Comparison of ENCODE assay signal across 10 cellular contexts in genomic region chr6:159701413-159701999, GRCh38. TPM values are rescaled to one million over a fixed set of nuclear protein-coding genes. Genes with fewer than 3 reads are reported as not detected.
A peak's percentile ranks its signal among the peaks of the same experiment; 100 is the strongest.
DNase-seq lines count a peak whose midpoint lies in the region; ATAC-seq, FAIRE-seq and TF ChIP-seq lines count a peak whose summit lies in the region.
"Had no signal": no experiment of that assay in that cellular context is flagged by ENCODE, and none has a peak within 500 bp of the region (broad histone marks: within the 10 kb centered on the region; RNA-seq: fewer than 3 reads in every experiment).

No MANE protein-coding gene starts in this region.

- no peak for TF ChIP-seq POLR2A in HepG2 (IDR thresholded peaks at IDR 0.05; ENCODE audit: insufficient read depth in 1 of 2, low read depth in 2 of 2, low read length in 2 of 2)

- H3K36me3 Mint-ChIP-seq in natural killer cell treated with Interleukin-12 subunit alpha and Interleukin-12 subunit beta and Interleukin-15 and Interleukin-18, amount 100 ng/mL, for 72 hours: no peaks in the 10 kb centered on the region
- H3K36me3 Mint-ChIP-seq in natural killer cell: no peaks in the 10 kb centered on the region

- no peak for TF ChIP-seq CTCF in natural killer cell (IDR thresholded peaks at IDR 0.05)
- no peak for TF ChIP-seq CTCF in brain microvascular endothelial cell (IDR thresholded peaks at IDR 0.05; ENCODE audit: low read depth, low read length, missing control alignments)
- TF ChIP-seq CTCF in HepG2 (CRISPR knock-in tag; IDR thresholded peaks at IDR 0.05): no peak
- TF ChIP-seq CTCF in GM10266 (IDR thresholded peaks at IDR 0.05; ENCODE audit: control insufficient read depth, insufficient read depth, low read depth, missing control alignments): no peak

- intact Hi-C loops in natural killer cell (cut with micrococcal nuclease) (no loop called here), HepG2 (cut with micrococcal nuclease; ENCODE audit: unreplicated experiment) (no loop called here), aorta (cut with DNase I) (no loop called here)

- H3K27ac ChIP-seq in brain microvascular endothelial cell (peak overlapping the region; percentile 64), HepG2 (ENCODE audit: extremely low read length, insufficient read depth, low read length) (no peak overlapping the region), aorta (ENCODE audit: low read depth in 1 of 2, low read length in 2 of 2) (peak overlapping the region; percentile 57 to 72)
- H3K27ac ChIP-seq: SK-N-MC had no signal

- peak overlapping the region; percentile 44 to 89 for H3K27ac Mint-ChIP-seq in natural killer cell treated with Interleukin-12 subunit alpha and Interleukin-12 subunit beta and Interleukin-15 and Interleukin-18, amount 100 ng/mL, for 72 hours
- no peak overlapping the region for H3K27ac Mint-ChIP-seq in natural killer cell

- H3K9ac ChIP-seq in HepG2 (ENCODE audit: insufficient read depth, low read depth, low read length): no peak overlapping the region

- H3K4me3 ChIP-seq in brain microvascular endothelial cell (ENCODE audit: low read depth, low read length) (no peak overlapping the region), HepG2 (replicated peaks in 1 of 3; ENCODE audit: insufficient read depth in 1 of 3, low read depth in 2 of 3, low read length in 3 of 3) (no peak overlapping the region), aorta (ENCODE audit: low read length in 2 of 2) (no peak overlapping the region)
- H3K4me3 ChIP-seq: SK-N-MC had no signal

- TF ChIP-seq EP300 in HepG2 (IDR thresholded peaks at IDR 0.05; ENCODE audit: low read depth in 2 of 2, low read length in 2 of 2): no peak
- no peak for TF ChIP-seq EP300 in HepG2 (CRISPR knock-in tag; IDR thresholded peaks at IDR 0.05; ENCODE audit: borderline replicate concordance)

- peaks cover 12 to 23% of the 10 kb centered on the region in 2 donors for H3K4me1 Mint-ChIP-seq in natural killer cell treated with Interleukin-12 subunit alpha and Interleukin-12 subunit beta and Interleukin-15 and Interleukin-18, amount 100 ng/mL, for 72 hours (ENCODE audit: low read depth in 2 of 2)
- no peaks in the 10 kb centered on the region for H3K4me1 Mint-ChIP-seq in natural killer cell

- H2AFZ ChIP-seq in HepG2 (ENCODE audit: low read length): no peak overlapping the region

- in situ Hi-C loops in brain microvascular endothelial cell (cut with HindIII; ENCODE audit: low pct_ligation_motif_present, low sequenced_read_pairs) (no loop called here), HepG2 (cut with HindIII; ENCODE audit: extremely low pct_ligation_motif_present, low pct_unique_long_range_greater_than_20kb) (no loop called here)

- CTCF ChIA-PET in HepG2 (lab: Yijun Ruan, JAX; ENCODE audit: low intra/inter-chr PET ratio, low total read pairs): no interaction called here

- no TSS peak for BruUV-seq in HepG2 (replicated peaks; lab: Mats Ljungman, UMichigan)

- no peaks in the 10 kb centered on the region for H3K79me2 ChIP-seq in HepG2 (ENCODE audit: insufficient read depth, low read length)

- peak; percentile 73 for DNase-seq in natural killer cell treated with Interleukin-12 subunit alpha and Interleukin-12 subunit beta and Interleukin-15 and Interleukin-18, amount 100 ng/mL, for 72 hours (ENCODE audit: low spot score)
- DNase-seq in natural killer cell: no peak
- peak; percentile 37 for DNase-seq in brain microvascular endothelial cell
- peak; percentile 43 for DNase-seq in HepG2 (ENCODE audit: low spot score)
- peak in 1 of 2 donors; percentile 66 for DNase-seq in aorta
- DNase-seq in GM10266 (ENCODE audit: extremely low spot score): no peak
- DNase-seq in DMS79 (lab: John Stamatoyannopoulos, UW): no peak
- no peak for DNase-seq in NCI-H187 treated with DMSO at 0.1 percent for 48 hours (lab: John Stamatoyannopoulos, UW)
- DNase-seq: DMS 273 treated with DMSO at 0.1 percent for 48 hours had no signal

- H3K4me1 ChIP-seq in HepG2 (ENCODE audit: insufficient read depth, low read length) (peaks cover 42% of the 10 kb centered on the region), aorta (ENCODE audit: control insufficient read depth in 1 of 2, insufficient read depth in 2 of 2, low read length in 2 of 2) (no peaks in the 10 kb centered on the region)

- peak; percentile 58 to 91 for ATAC-seq in natural killer cell treated with Interleukin-12 subunit alpha and Interleukin-12 subunit beta and Interleukin-15 and Interleukin-18, amount 100 ng/mL, for 72 hours
- ATAC-seq in natural killer cell: no peak
- peak; percentile 36; the same call in 1 of the 3 replicates for ATAC-seq in HepG2
- ATAC-seq in aorta (ENCODE audit: low FRiP score): peak; percentile 94

- FAIRE-seq in HepG2 (lab: Jason Lieb, UNC): no peak

- peak overlapping the region; percentile 22 for H3K4me3 Mint-ChIP-seq in natural killer cell treated with Interleukin-12 subunit alpha and Interleukin-12 subunit beta and Interleukin-15 and Interleukin-18, amount 100 ng/mL, for 72 hours
- H3K4me3 Mint-ChIP-seq in natural killer cell: no peak overlapping the region

- no peaks in the 10 kb centered on the region for H3K27me3 Mint-ChIP-seq in natural killer cell treated with Interleukin-12 subunit alpha and Interleukin-12 subunit beta and Interleukin-15 and Interleukin-18, amount 100 ng/mL, for 72 hours
- no peaks in the 10 kb centered on the region for H3K27me3 Mint-ChIP-seq in natural killer cell (ENCODE audit: low read depth in 2 of 2)

- 73% methylated on average over 7 of the region's 7 CpGs for WGBS in HepG2 (ENCODE audit: low lambda C conversion rate)
- 52 to 54% methylated on average over 7 of the region's 7 CpGs for WGBS in aorta, 2 donors

- H3K9me3 Mint-ChIP-seq in natural killer cell treated with Interleukin-12 subunit alpha and Interleukin-12 subunit beta and Interleukin-15 and Interleukin-18, amount 100 ng/mL, for 72 hours: no peaks in the 10 kb centered on the region
- H3K9me3 Mint-ChIP-seq in natural killer cell: no peaks in the 10 kb centered on the region

- POLR2A ChIA-PET in HepG2 (lab: Yijun Ruan, JAX): interaction anchor here (0.7 to 4.2 kb wide), 5 partner anchors 9 to 62 kb away, joined by 3 to 33 read pairs (median 5); partner anchors contain the start of genes ACAT2 and SOD2

- H3K36me3 ChIP-seq in brain microvascular endothelial cell (replicated peaks) (no peaks in the 10 kb centered on the region), HepG2 (replicated peaks in 1 of 2; ENCODE audit: control insufficient read depth in 1 of 2, insufficient read depth in 2 of 2, low read length in 2 of 2) (no peaks in the 10 kb centered on the region), aorta (ENCODE audit: control insufficient read depth in 1 of 2, insufficient read depth in 2 of 2, low read length in 1 of 2) (no peaks in the 10 kb centered on the region)

- H3K9me3 ChIP-seq in HepG2 (ENCODE audit: low read length) (no peaks in the 10 kb centered on the region), aorta (ENCODE audit: control insufficient read depth, low read length) (no peaks in the 10 kb centered on the region)

- no peak overlapping the region for H3K4me2 ChIP-seq in HepG2 (ENCODE audit: low read depth, low read length)

- no peaks in the 10 kb centered on the region for H3K27me3 ChIP-seq in brain microvascular endothelial cell (replicated peaks)
- H3K27me3 ChIP-seq in HepG2 (ENCODE audit: control insufficient read depth in 1 of 2, insufficient read depth in 2 of 2, low read length in 2 of 2): no peaks in the 10 kb centered on the region
- no peaks in the 10 kb centered on the region for H3K27me3 ChIP-seq in aorta (ENCODE audit: control insufficient read depth in 1 of 2, insufficient read depth in 2 of 2, low read length in 1 of 2)

- no peak for TF ChIP-seq RAD21 in HepG2 (CRISPR knock-in tag; IDR thresholded peaks at IDR 0.05)

- no peaks in the 10 kb centered on the region for H4K20me1 ChIP-seq in HepG2 (ENCODE audit: insufficient read depth, low read length)

RNA-seq across cellular contexts. Expression of gene SOD2, which starts 8.5 kb away (rescaled TPM):
- total RNA-seq in natural killer cell treated with Interleukin-12 subunit alpha and Interleukin-12 subunit beta and Interleukin-15 and Interleukin-18, amount 100 ng/mL, for 72 hours: 100 to 1,000 TPM; 232 to 842 TPM
- total RNA-seq in natural killer cell (100 to 1,000 TPM in 2 of 3 donors, 10 to 100 TPM in 1; 81.3 to 156 (median 138) TPM), HepG2 (2016; rRNA removed; fragmentation: Illumina TruSeq; extraction: Trizol) (304 and 480 TPM in 2 replicates), aorta (100 to 1,000 TPM; 387 to 624 TPM)
- 45.4 and 49.6 TPM in 2 replicates for total RNA-seq in HepG2 (2016; cell fraction: cytosol; rRNA removed; fragmentation: Illumina TruSeq; extraction: Trizol; ENCODE audit: low read depth)
- 318 and 477 TPM in 2 replicates for total RNA-seq in HepG2 (2016; cell fraction: insoluble cytoplasmic fraction; rRNA removed; fragmentation: Illumina TruSeq; extraction: Trizol)
- total RNA-seq in HepG2 (2016; cell fraction: membrane; rRNA removed; fragmentation: Illumina TruSeq; extraction: Trizol): 107 and 113 TPM in 2 replicates
- total RNA-seq in HepG2 (2016; cell fraction: nucleus; rRNA removed; fragmentation: Illumina TruSeq; extraction: Trizol): 139 and 147 TPM in 2 replicates
- polyA plus RNA-seq in HepG2 (2011; rRNA removed) (309 and 347 TPM in 2 replicates), aorta (100 to 1,000 TPM in 1 of 2 donors, 10 to 100 TPM in 1; 98.1 to 209 TPM)
- 344 and 402 TPM in 2 replicates for polyA plus RNA-seq in HepG2 (2011; cell fraction: cytosol; rRNA removed)
- polyA plus RNA-seq in HepG2 (2011; cell fraction: nucleus; rRNA removed): 137 and 170 TPM in 2 replicates
- polyA plus RNA-seq in HepG2 (2012): 224 and 410 TPM in 2 replicates
- 49.9 and 50.9 TPM in 2 replicates for polyA plus RNA-seq in HepG2 (2016; cell fraction: cytosol; fragmentation: Illumina TruSeq; extraction: Trizol; ENCODE audit: low read depth)
- 348 and 371 TPM in 2 replicates for polyA plus RNA-seq in HepG2 (2016; cell fraction: insoluble cytoplasmic fraction; fragmentation: Illumina TruSeq; extraction: Trizol; ENCODE audit: low read depth)
- polyA plus RNA-seq in HepG2 (2016; cell fraction: membrane; fragmentation: Illumina TruSeq; extraction: Trizol; ENCODE audit: low read depth): 68.6 and 72.0 TPM in 2 replicates
- 136 and 146 TPM in 2 replicates for polyA plus RNA-seq in HepG2 (2016; cell fraction: nucleus; fragmentation: Illumina TruSeq; extraction: Trizol; ENCODE audit: insufficient read depth, low read depth)
- polyA minus RNA-seq in HepG2 (2011; rRNA and poly(A)+ RNA removed; ENCODE audit: low replicate concordance): 155 and 334 TPM in 2 replicates
- polyA minus RNA-seq in HepG2 (2011; cell fraction: cytosol; rRNA and poly(A)+ RNA removed): 233 and 325 TPM in 2 replicates
- polyA minus RNA-seq in HepG2 (2011; cell fraction: nucleus; rRNA and poly(A)+ RNA removed): 105 and 146 TPM in 2 replicates

RNA-seq across cellular contexts. Expression of gene WTAP, which starts 25.8 kb away (rescaled TPM):
- total RNA-seq in natural killer cell treated with Interleukin-12 subunit alpha and Interleukin-12 subunit beta and Interleukin-15 and Interleukin-18, amount 100 ng/mL, for 72 hours: 100 to 1,000 TPM in 1 of 2 donors, 10 to 100 TPM in 1; 98.4 to 106 TPM
- total RNA-seq in natural killer cell (100 to 1,000 TPM; 141 to 167 (median 164) TPM), HepG2 (2016; rRNA removed; fragmentation: Illumina TruSeq; extraction: Trizol) (167 and 203 TPM in 2 replicates), aorta (10 to 100 TPM; 91.7 to 94.7 TPM)
- 67.7 and 76.4 TPM in 2 replicates for total RNA-seq in HepG2 (2016; cell fraction: cytosol; rRNA removed; fragmentation: Illumina TruSeq; extraction: Trizol; ENCODE audit: low read depth)
- 167 and 194 TPM in 2 replicates for total RNA-seq in HepG2 (2016; cell fraction: insoluble cytoplasmic fraction; rRNA removed; fragmentation: Illumina TruSeq; extraction: Trizol)
- total RNA-seq in HepG2 (2016; cell fraction: membrane; rRNA removed; fragmentation: Illumina TruSeq; extraction: Trizol): 157 and 172 TPM in 2 replicates
- total RNA-seq in HepG2 (2016; cell fraction: nucleus; rRNA removed; fragmentation: Illumina TruSeq; extraction: Trizol): 123 and 137 TPM in 2 replicates
- polyA plus RNA-seq in HepG2 (2011; rRNA removed) (29.4 and 31.6 TPM in 2 replicates), aorta (10 to 100 TPM; 67.7 to 83.8 TPM)
- polyA plus RNA-seq in HepG2 (2011; cell fraction: cytosol; rRNA removed): 14.5 and 23.5 TPM in 2 replicates
- 34.9 and 43.6 TPM in 2 replicates for polyA plus RNA-seq in HepG2 (2011; cell fraction: nucleus; rRNA removed)
- 82.9 and 92.4 TPM in 2 replicates for polyA plus RNA-seq in HepG2 (2012)
- polyA plus RNA-seq in HepG2 (2016; cell fraction: cytosol; fragmentation: Illumina TruSeq; extraction: Trizol; ENCODE audit: low read depth): 82.6 and 108 TPM in 2 replicates
- polyA plus RNA-seq in HepG2 (2016; cell fraction: insoluble cytoplasmic fraction; fragmentation: Illumina TruSeq; extraction: Trizol; ENCODE audit: low read depth): 194 and 196 TPM in 2 replicates
- 129 and 154 TPM in 2 replicates for polyA plus RNA-seq in HepG2 (2016; cell fraction: membrane; fragmentation: Illumina TruSeq; extraction: Trizol; ENCODE audit: low read depth)
- polyA plus RNA-seq in HepG2 (2016; cell fraction: nucleus; fragmentation: Illumina TruSeq; extraction: Trizol; ENCODE audit: insufficient read depth, low read depth): 169 and 179 TPM in 2 replicates
- polyA minus RNA-seq in HepG2 (2011; rRNA and poly(A)+ RNA removed; ENCODE audit: low replicate concordance): 21.5 and 32.6 TPM in 2 replicates
- 22.7 and 30.4 TPM in 2 replicates for polyA minus RNA-seq in HepG2 (2011; cell fraction: cytosol; rRNA and poly(A)+ RNA removed)
- 131 and 155 TPM in 2 replicates for polyA minus RNA-seq in HepG2 (2011; cell fraction: nucleus; rRNA and poly(A)+ RNA removed)

Comparison
In these comparisons a context has a peak if more than half of its experiments do, and no peak if none do; other contexts are left out.
1. ATAC-seq: peak in natural killer cell treated with Interleukin-12 subunit alpha and Interleukin-12 subunit beta and Interleukin-15 and Interleukin-18, amount 100 ng/mL, for 72 hours (2 of 2), HepG2 (single experiment) and aorta (single experiment); none in natural killer cell (0 of 3).
2. DNase-seq: peak in natural killer cell treated with Interleukin-12 subunit alpha and Interleukin-12 subunit beta and Interleukin-15 and Interleukin-18, amount 100 ng/mL, for 72 hours (single experiment), brain microvascular endothelial cell (single experiment) and HepG2 (single experiment); none in natural killer cell (single experiment), GM10266 (single experiment), DMS79 (single experiment) and NCI-H187 treated with DMSO at 0.1 percent for 48 hours (single experiment).
3. H3K27ac Mint-ChIP-seq: peak in natural killer cell treated with Interleukin-12 subunit alpha and Interleukin-12 subunit beta and Interleukin-15 and Interleukin-18, amount 100 ng/mL, for 72 hours (2 of 2); none in natural killer cell (0 of 2).